Comparison of ENCODE assay signal across 1 cellular context in genomic region chr10:31936086-31936485, GRCh38.
TF ChIP-seq lines count a peak whose summit lies in the region.

No MANE protein-coding gene starts in this region.

TF ChIP-seq in HepG2, 621 proteins besides CTCF, POLR2A, EP300 and RAD21:
- peak; percentile 85 for TF ChIP-seq ZNF121 (CRISPR knock-in tag; IDR thresholded peaks at IDR 0.05)
- TF ChIP-seq SRSF4 (IDR thresholded peaks at IDR 0.05; ENCODE audit: low read depth, low read length, poor library complexity, severe bottlenecking) = no peak
